In genomic region chr15:98643104-98643503, GRCh38 we compare ENCODE assay signal across 31 cellular contexts.
"Had no signal": no experiment of that assay in that cellular context is flagged by ENCODE, and none has a peak within 500 bp of the region (broad histone marks: within the 10 kb centered on the region; RNA-seq: fewer than 3 reads in every experiment).

No MANE protein-coding gene starts in this region.

- H3K79me2 ChIP-seq: parathyroid adenoma had no signal

- H3K4me1 Mint-ChIP-seq: nephron had no signal

- H3K36me3 ChIP-seq: neural progenitor cell, ovary, spleen, suprapubic skin, tibial artery, transverse colon, upper lobe of right lung, uterus had no signal

- H3K9ac ChIP-seq: neural progenitor cell, parathyroid adenoma had no signal

- H3K4me3 Mint-ChIP-seq: natural killer cell; nephron; neural progenitor cell; stimulated activated memory B cell treated with anti-CD40 and anti-IgM and Interleukin-4, amounts not matched to agents 10 μg/mL and 1 μg/mL and 100 μg/mL, for 72 hours; stimulated activated naive CD8-positive, alpha-beta T cell treated with anti-CD3 and anti-CD28 coated beads, Interleukin-15, amount 100 ng/mL, for 72 hours; type B pancreatic cell had no signal

- H3K4me3 ChIP-seq: neural progenitor cell, ovary, psoas muscle, skin epidermis, smooth muscle cell, spleen, suprapubic skin, testis, tibial artery, transverse colon, upper lobe of right lung, uterus had no signal

- H3K4me1 ChIP-seq: parathyroid adenoma, psoas muscle, testis, tibial artery, upper lobe of right lung, uterus had no signal

- H3K9me3 Mint-ChIP-seq: natural killer cell; nephron; neural progenitor cell; stimulated activated memory B cell treated with anti-CD40 and anti-IgM and Interleukin-4, amounts not matched to agents 10 μg/mL and 1 μg/mL and 100 μg/mL, for 72 hours; stimulated activated naive CD8-positive, alpha-beta T cell treated with anti-CD3 and anti-CD28 coated beads, Interleukin-15, amount 100 ng/mL, for 72 hours; type B pancreatic cell had no signal

- ATAC-seq: natural killer cell; psoas muscle; right cardiac atrium; sciatic nerve; stimulated activated memory B cell treated with anti-CD40 and anti-IgM and Interleukin-4, amounts not matched to agents 10 μg/mL and 1 μg/mL and 100 μg/mL, for 72 hours; stimulated activated naive CD8-positive, alpha-beta T cell treated with anti-CD3 and anti-CD28 coated beads, Interleukin-15, amount 100 ng/mL, for 72 hours; stimulated activated naive CD8-positive, alpha-beta T cell treated with anti-CD3 and anti-CD28 coated beads, Interleukin-15, Interleukin-2, amounts not matched to agents 100 U/mL and 50 U/mL, for 24 hours; upper lobe of right lung had no signal

- H3K27me3 Mint-ChIP-seq: stimulated activated memory B cell treated with anti-CD40 and anti-IgM and Interleukin-4, amounts not matched to agents 10 μg/mL and 1 μg/mL and 100 μg/mL, for 72 hours; stimulated activated naive CD8-positive, alpha-beta T cell treated with anti-CD3 and anti-CD28 coated beads, Interleukin-15, amount 100 ng/mL, for 72 hours had no signal

- H3K27ac Mint-ChIP-seq: natural killer cell; nephron; neural progenitor cell; progenitor cell of endocrine pancreas; stimulated activated memory B cell treated with anti-CD40 and anti-IgM and Interleukin-4, amounts not matched to agents 10 μg/mL and 1 μg/mL and 100 μg/mL, for 72 hours; stimulated activated naive CD8-positive, alpha-beta T cell treated with anti-CD3 and anti-CD28 coated beads, Interleukin-15, amount 100 ng/mL, for 72 hours; type B pancreatic cell had no signal

- DNase-seq: natural killer cell; occipital lobe; ovary; posterior cingulate gyrus; psoas muscle; right cardiac atrium; spleen; stimulated activated CD4-positive, alpha-beta T cell treated with anti-CD3 and anti-CD28 coated beads, Interleukin-12 subunit alpha, Interleukin-12 subunit beta, amount 100 ng/mL, for 4 hours; stimulated activated CD4-positive, alpha-beta T cell treated with anti-CD3 and anti-CD28 coated beads, Interleukin-1b, Interleukin-23, amount 100 ng/mL, for 48 hours; stimulated activated CD4-positive, alpha-beta T cell treated with anti-CD3 and anti-CD28 coated beads, Interleukin-4, amount 100 ng/mL, for 1 hour; stimulated activated CD4-positive, alpha-beta T cell treated with anti-CD3 and anti-CD28 coated beads, Interleukin-4, amount 100 ng/mL, for 4 hours; stimulated activated CD8-positive, alpha-beta memory T cell treated with anti-CD3 and anti-CD28 coated beads, Interleukin-4, amount 100 ng/mL, for 48 hours; stimulated activated naive CD4-positive, alpha-beta T cell; stimulated activated naive CD8-positive, alpha-beta T cell treated with anti-CD3 and anti-CD28 coated beads, Interleukin-15, amount 100 ng/mL, for 72 hours; stimulated activated naive CD8-positive, alpha-beta T cell treated with anti-CD3 and anti-CD28 coated beads, Interleukin-15, Interleukin-2, amounts not matched to agents 100 U/mL and 50 U/mL, for 24 hours; substantia nigra; testis; tibial artery; transverse colon; upper lobe of right lung; uterus had no signal

- H3K4me2 ChIP-seq: neural progenitor cell had no signal

- H3K9me3 ChIP-seq: ovary, psoas muscle, spleen, suprapubic skin, testis, tibial artery, transverse colon, upper lobe of right lung, uterus had no signal

- H3K27me3 ChIP-seq: neural progenitor cell, ovary, testis, tibial artery had no signal

- H3K36me3 Mint-ChIP-seq: natural killer cell; neural progenitor cell; stimulated activated memory B cell treated with anti-CD40 and anti-IgM and Interleukin-4, amounts not matched to agents 10 μg/mL and 1 μg/mL and 100 μg/mL, for 72 hours; type B pancreatic cell had no signal

- H3K27ac ChIP-seq: neural progenitor cell, ovary, parathyroid adenoma, psoas muscle, skin epidermis, spleen, suprapubic skin, testis, tibial artery, transverse colon, upper lobe of right lung, uterus had no signal

- H2AFZ ChIP-seq: neural progenitor cell, parathyroid adenoma had no signal
